ENCODE assay signal across 1 cellular context in genomic region chr4:150970685-150971151, GRCh38.
TF ChIP-seq lines count a peak whose summit lies in the region.

No MANE protein-coding gene starts in this region.

TF ChIP-seq in GM12878, 131 proteins besides CTCF, POLR2A, EP300 and RAD21 (continued from another document and continues in another):
- TF ChIP-seq, protein P1, sequence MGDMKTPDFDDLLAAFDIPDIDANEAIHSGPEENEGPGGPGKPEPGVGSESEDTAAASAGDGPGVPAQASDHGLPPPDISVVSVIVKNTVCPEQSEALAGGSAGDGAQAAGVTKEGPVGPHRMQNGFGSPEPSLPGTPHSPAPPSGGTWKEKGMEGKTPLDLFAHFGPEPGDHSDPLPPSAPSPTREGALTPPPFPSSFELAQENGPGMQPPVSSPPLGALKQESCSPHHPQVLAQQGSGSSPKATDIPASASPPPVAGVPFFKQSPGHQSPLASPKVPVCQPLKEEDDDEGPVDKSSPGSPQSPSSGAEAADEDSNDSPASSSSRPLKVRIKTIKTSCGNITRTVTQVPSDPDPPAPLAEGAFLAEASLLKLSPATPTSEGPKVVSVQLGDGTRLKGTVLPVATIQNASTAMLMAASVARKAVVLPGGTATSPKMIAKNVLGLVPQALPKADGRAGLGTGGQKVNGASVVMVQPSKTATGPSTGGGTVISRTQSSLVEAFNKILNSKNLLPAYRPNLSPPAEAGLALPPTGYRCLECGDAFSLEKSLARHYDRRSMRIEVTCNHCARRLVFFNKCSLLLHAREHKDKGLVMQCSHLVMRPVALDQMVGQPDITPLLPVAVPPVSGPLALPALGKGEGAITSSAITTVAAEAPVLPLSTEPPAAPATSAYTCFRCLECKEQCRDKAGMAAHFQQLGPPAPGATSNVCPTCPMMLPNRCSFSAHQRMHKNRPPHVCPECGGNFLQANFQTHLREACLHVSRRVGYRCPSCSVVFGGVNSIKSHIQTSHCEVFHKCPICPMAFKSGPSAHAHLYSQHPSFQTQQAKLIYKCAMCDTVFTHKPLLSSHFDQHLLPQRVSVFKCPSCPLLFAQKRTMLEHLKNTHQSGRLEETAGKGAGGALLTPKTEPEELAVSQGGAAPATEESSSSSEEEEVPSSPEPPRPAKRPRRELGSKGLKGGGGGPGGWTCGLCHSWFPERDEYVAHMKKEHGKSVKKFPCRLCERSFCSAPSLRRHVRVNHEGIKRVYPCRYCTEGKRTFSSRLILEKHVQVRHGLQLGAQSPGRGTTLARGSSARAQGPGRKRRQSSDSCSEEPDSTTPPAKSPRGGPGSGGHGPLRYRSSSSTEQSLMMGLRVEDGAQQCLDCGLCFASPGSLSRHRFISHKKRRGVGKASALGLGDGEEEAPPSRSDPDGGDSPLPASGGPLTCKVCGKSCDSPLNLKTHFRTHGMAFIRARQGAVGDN (IDR thresholded peaks at IDR 0.05): no peak
- TF ChIP-seq NFYA (IDR thresholded peaks at IDR 0.05; ENCODE audit: borderline replicate concordance, low read depth, low read length): no peak
- no peak for TF ChIP-seq YBX1 (IDR thresholded peaks at IDR 0.05)
- TF ChIP-seq DPF2 (IDR thresholded peaks at IDR 0.05): peak; percentile 71
- peak; percentile 31; the same call in 1 of the 2 replicates for TF ChIP-seq FOXM1 (IDR thresholded peaks at IDR 0.05; ENCODE audit: low read depth, low read length)
- no peak for TF ChIP-seq BMI1 (IDR thresholded peaks at IDR 0.05; ENCODE audit: borderline replicate concordance)
- TF ChIP-seq CREB1 (IDR thresholded peaks at IDR 0.05; ENCODE audit: low read depth): peak; percentile 9; the same call in 1 of the 2 replicates
- TF ChIP-seq, protein P2, sequence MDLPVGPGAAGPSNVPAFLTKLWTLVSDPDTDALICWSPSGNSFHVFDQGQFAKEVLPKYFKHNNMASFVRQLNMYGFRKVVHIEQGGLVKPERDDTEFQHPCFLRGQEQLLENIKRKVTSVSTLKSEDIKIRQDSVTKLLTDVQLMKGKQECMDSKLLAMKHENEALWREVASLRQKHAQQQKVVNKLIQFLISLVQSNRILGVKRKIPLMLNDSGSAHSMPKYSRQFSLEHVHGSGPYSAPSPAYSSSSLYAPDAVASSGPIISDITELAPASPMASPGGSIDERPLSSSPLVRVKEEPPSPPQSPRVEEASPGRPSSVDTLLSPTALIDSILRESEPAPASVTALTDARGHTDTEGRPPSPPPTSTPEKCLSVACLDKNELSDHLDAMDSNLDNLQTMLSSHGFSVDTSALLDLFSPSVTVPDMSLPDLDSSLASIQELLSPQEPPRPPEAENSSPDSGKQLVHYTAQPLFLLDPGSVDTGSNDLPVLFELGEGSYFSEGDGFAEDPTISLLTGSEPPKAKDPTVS (IDR thresholded peaks at IDR 0.05; ENCODE audit: low read depth, low read length): no peak
- TF ChIP-seq HCFC1 (IDR thresholded peaks at IDR 0.05; ENCODE audit: low read length): no peak
- TF ChIP-seq FOXK2 (IDR thresholded peaks at IDR 0.05): no peak
- TF ChIP-seq TARDBP (IDR thresholded peaks at IDR 0.05; ENCODE audit: borderline replicate concordance): no peak
- TF ChIP-seq JUNB (IDR thresholded peaks at IDR 0.05): peak; percentile 90
- no peak for TF ChIP-seq TBL1XR1 (IDR thresholded peaks at IDR 0.05; ENCODE audit: low read depth, low read length)
- TF ChIP-seq, protein P3, sequence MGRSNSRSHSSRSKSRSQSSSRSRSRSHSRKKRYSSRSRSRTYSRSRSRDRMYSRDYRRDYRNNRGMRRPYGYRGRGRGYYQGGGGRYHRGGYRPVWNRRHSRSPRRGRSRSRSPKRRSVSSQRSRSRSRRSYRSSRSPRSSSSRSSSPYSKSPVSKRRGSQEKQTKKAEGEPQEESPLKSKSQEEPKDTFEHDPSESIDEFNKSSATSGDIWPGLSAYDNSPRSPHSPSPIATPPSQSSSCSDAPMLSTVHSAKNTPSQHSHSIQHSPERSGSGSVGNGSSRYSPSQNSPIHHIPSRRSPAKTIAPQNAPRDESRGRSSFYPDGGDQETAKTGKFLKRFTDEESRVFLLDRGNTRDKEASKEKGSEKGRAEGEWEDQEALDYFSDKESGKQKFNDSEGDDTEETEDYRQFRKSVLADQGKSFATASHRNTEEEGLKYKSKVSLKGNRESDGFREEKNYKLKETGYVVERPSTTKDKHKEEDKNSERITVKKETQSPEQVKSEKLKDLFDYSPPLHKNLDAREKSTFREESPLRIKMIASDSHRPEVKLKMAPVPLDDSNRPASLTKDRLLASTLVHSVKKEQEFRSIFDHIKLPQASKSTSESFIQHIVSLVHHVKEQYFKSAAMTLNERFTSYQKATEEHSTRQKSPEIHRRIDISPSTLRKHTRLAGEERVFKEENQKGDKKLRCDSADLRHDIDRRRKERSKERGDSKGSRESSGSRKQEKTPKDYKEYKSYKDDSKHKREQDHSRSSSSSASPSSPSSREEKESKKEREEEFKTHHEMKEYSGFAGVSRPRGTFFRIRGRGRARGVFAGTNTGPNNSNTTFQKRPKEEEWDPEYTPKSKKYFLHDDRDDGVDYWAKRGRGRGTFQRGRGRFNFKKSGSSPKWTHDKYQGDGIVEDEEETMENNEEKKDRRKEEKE (IDR thresholded peaks at IDR 0.05): no peak
- no peak for TF ChIP-seq EZH2 (IDR thresholded peaks at IDR 0.05; ENCODE audit: borderline replicate concordance, control insufficient read depth, low read depth, low read length)
- no peak for TF ChIP-seq JUND (IDR thresholded peaks at IDR 0.05; ENCODE audit: low read depth, low read length)
- no peak for TF ChIP-seq CEBPZ (IDR thresholded peaks at IDR 0.05; ENCODE audit: low read depth, low read length)
- no peak for TF ChIP-seq SMAD1 (IDR thresholded peaks at IDR 0.05; ENCODE audit: low read depth, partially characterized antibody)
- TF ChIP-seq RUNX3 (IDR thresholded peaks at IDR 0.05; ENCODE audit: low read length): peak; percentile 37; the same call in 1 of the 2 replicates
- no peak for TF ChIP-seq RBBP5 (conservative IDR thresholded peaks at IDR 0.05)
- TF ChIP-seq ATF2 (IDR thresholded peaks at IDR 0.05; ENCODE audit: low read length): peak; percentile 53; the same call in 1 of the 2 replicates
- TF ChIP-seq RELA (IDR thresholded peaks at IDR 0.05; ENCODE audit: borderline replicate concordance, partially characterized antibody): no peak
- peak; percentile 59; the same call in 1 of the 2 replicates for TF ChIP-seq IRF4 (IDR thresholded peaks at IDR 0.05; ENCODE audit: low read depth, low read length)
- TF ChIP-seq MEF2A (IDR thresholded peaks at IDR 0.05; ENCODE audit: insufficient read depth, low read depth, low read length): 0 out of 2 replicates have a peak, but pooled peaks have one; percentile 24
- peak; percentile 28; the same call in 1 of the 2 replicates for TF ChIP-seq ATF7 (IDR thresholded peaks at IDR 0.05; ENCODE audit: low read depth)
- TF ChIP-seq SIX5 (IDR thresholded peaks at IDR 0.05; ENCODE audit: low read depth, low read length, severe bottlenecking): no peak
- no peak for TF ChIP-seq SP1 (IDR thresholded peaks at IDR 0.05; ENCODE audit: low read depth, low read length)
- no peak for TF ChIP-seq REST (IDR thresholded peaks at IDR 0.05; ENCODE audit: low read depth, low read length)
- TF ChIP-seq KLF5 (IDR thresholded peaks at IDR 0.05; ENCODE audit: partially characterized antibody): no peak
- no peak for TF ChIP-seq IRF5 (IDR thresholded peaks at IDR 0.05; ENCODE audit: borderline replicate concordance)
- peak; percentile 61 for TF ChIP-seq ZNF217 (IDR thresholded peaks at IDR 0.05)
- TF ChIP-seq ETV6 (conservative IDR thresholded peaks at IDR 0.05 in 1 of 2, IDR thresholded peaks at IDR 0.05 in 1 of 2; ENCODE audit: borderline replicate concordance in 1 of 2, low read depth in 1 of 2): no peak
- peak; percentile 32 for TF ChIP-seq BCL3 (IDR thresholded peaks at IDR 0.05; ENCODE audit: borderline replicate concordance, insufficient read depth, low read depth, low read length, poor library complexity, severe bottlenecking)
